ENCODE assay signal across 17 cellular contexts in genomic region chr19:38615007-38615581, GRCh38. TPM values are rescaled to one million over a fixed set of nuclear protein-coding genes. Genes with fewer than 3 reads are reported as not detected.
A peak's percentile ranks its signal among the peaks of the same experiment; 100 is the strongest.
DNase-seq lines count a peak whose midpoint lies in the region; ATAC-seq and TF ChIP-seq lines count a peak whose summit lies in the region.
"Had no signal": no experiment of that assay in that cellular context is flagged by ENCODE, and none has a peak within 500 bp of the region (broad histone marks: within the 10 kb centered on the region; RNA-seq: fewer than 3 reads in every experiment).

No MANE protein-coding gene starts in this region.

- H3K9me3 ChIP-seq in OCI-LY7 (ENCODE audit: low read length) = no peaks in the 10 kb centered on the region
- H3K9me3 ChIP-seq: SK-N-SH had no signal

- H3K27ac ChIP-seq in OCI-LY7 (ENCODE audit: low read depth, low read length, poor library complexity, severe bottlenecking) = no peak overlapping the region
- H3K27ac ChIP-seq: cardiac muscle cell, foreskin keratinocyte had no signal

- no peak for ATAC-seq in stimulated activated naive CD8-positive, alpha-beta T cell treated with anti-CD3 and anti-CD28 coated beads, Interleukin-15, amount 100 ng/mL, for 72 hours
- ATAC-seq: foreskin keratinocyte, HCT116 had no signal

- peak overlapping the region; percentile 78 for H3K4me2 ChIP-seq in OCI-LY7 (ENCODE audit: low read length)
- H3K4me2 ChIP-seq: SK-N-SH had no signal

- no peak overlapping the region for H2AFZ ChIP-seq in OCI-LY7 (ENCODE audit: low read length)

- H4K20me1 ChIP-seq in OCI-LY7 (ENCODE audit: insufficient read depth, low read length) = peaks cover 7% of the 10 kb centered on the region; the same call in 1 of the 2 replicates

- no peaks in the 10 kb centered on the region for H3K9me2 ChIP-seq in OCI-LY7 (ENCODE audit: insufficient read depth, low read length)
- H3K9me2 ChIP-seq: SK-N-SH had no signal

- peak overlapping the region; percentile 92 for H3K4me3 ChIP-seq in OCI-LY7 (ENCODE audit: low read depth, low read length, poor library complexity, severe bottlenecking)
- H3K4me3 ChIP-seq: cardiac muscle cell had no signal

- TSS peak; percentile 67 for BruUV-seq in OCI-LY7 (replicated peaks; lab: Mats Ljungman, UMichigan)

- intact Hi-C loops in OCI-LY7 (cut with micrococcal nuclease; ENCODE audit: unreplicated experiment) = loop anchor here (5.0 kb wide), 1 partner anchor 213 kb away; the partner anchor contains the start of gene FAM98C
- intact Hi-C loops in dendritic cell treated with granulocyte-macrophage colony-stimulating factor and Interleukin-4, amounts not matched to agents 40 ng/mL and 50 ng/mL, for 4 days (cut with micrococcal nuclease) = loop anchor here (10.0 kb wide), 1 partner anchor 50 kb away; no protein-coding TSS in a partner anchor

- H3K4me1 Mint-ChIP-seq in activated naive CD4-positive, alpha-beta T cell treated with anti-CD3 and anti-CD28 coated beads, Interleukin-2, amount 10 ng/mL, durations not matched to agents 7 days and 5 days = peaks cover 63% of the 10 kb centered on the region
- peaks cover 47% of the 10 kb centered on the region for H3K4me1 Mint-ChIP-seq in dendritic cell treated with granulocyte-macrophage colony-stimulating factor and Interleukin-4, amounts not matched to agents 40 ng/mL and 50 ng/mL, for 4 days (ENCODE audit: low read depth)
- H3K4me1 Mint-ChIP-seq in stimulated activated naive CD8-positive, alpha-beta T cell treated with anti-CD3 and anti-CD28 coated beads, Interleukin-15, amount 100 ng/mL, for 72 hours = peaks cover 53% of the 10 kb centered on the region

- H3K36me3 Mint-ChIP-seq in activated naive CD4-positive, alpha-beta T cell treated with anti-CD3 and anti-CD28 coated beads, Interleukin-2, amount 10 ng/mL, durations not matched to agents 7 days and 5 days = peaks cover 55% of the 10 kb centered on the region
- H3K36me3 Mint-ChIP-seq in dendritic cell treated with granulocyte-macrophage colony-stimulating factor and Interleukin-4, amounts not matched to agents 40 ng/mL and 50 ng/mL, for 4 days (ENCODE audit: low read depth) = peaks cover 66% of the 10 kb centered on the region

- H3K4me3 Mint-ChIP-seq in activated naive CD4-positive, alpha-beta T cell treated with anti-CD3 and anti-CD28 coated beads, Interleukin-2, amount 10 ng/mL, durations not matched to agents 7 days and 5 days = peak overlapping the region; percentile 56
- peak overlapping the region; percentile 24 for H3K4me3 Mint-ChIP-seq in dendritic cell treated with granulocyte-macrophage colony-stimulating factor and Interleukin-4, amounts not matched to agents 40 ng/mL and 50 ng/mL, for 4 days
- peak overlapping the region; percentile 27 to 68 for H3K4me3 Mint-ChIP-seq in stimulated activated naive CD8-positive, alpha-beta T cell treated with anti-CD3 and anti-CD28 coated beads, Interleukin-15, amount 100 ng/mL, for 72 hours

- peaks cover 54% of the 10 kb centered on the region for H3K36me3 ChIP-seq in OCI-LY7 (ENCODE audit: insufficient read depth, low read length)
- H3K36me3 ChIP-seq: cardiac muscle cell had no signal

- H3K79me2 ChIP-seq in OCI-LY7 (ENCODE audit: insufficient read depth, low read depth, low read length) = peaks cover 45% of the 10 kb centered on the region

- POLR2A ChIA-PET in OCI-LY7 (lab: Charles Lee) = interaction anchor here (0.6 kb wide), 1 partner anchor 59 kb away, joined by 3 read pairs; no protein-coding TSS in a partner anchor

- peak overlapping the region; percentile 78 for H3K27ac Mint-ChIP-seq in activated naive CD4-positive, alpha-beta T cell treated with anti-CD3 and anti-CD28 coated beads, Interleukin-2, amount 10 ng/mL, durations not matched to agents 7 days and 5 days
- peak overlapping the region; percentile 62 for H3K27ac Mint-ChIP-seq in dendritic cell treated with granulocyte-macrophage colony-stimulating factor and Interleukin-4, amounts not matched to agents 40 ng/mL and 50 ng/mL, for 4 days
- H3K27ac Mint-ChIP-seq in stimulated activated naive CD8-positive, alpha-beta T cell treated with anti-CD3 and anti-CD28 coated beads, Interleukin-15, amount 100 ng/mL, for 72 hours = peak overlapping the region; percentile 13 to 79

- peaks cover 33% of the 10 kb centered on the region for H3K4me1 ChIP-seq in OCI-LY7 (ENCODE audit: insufficient read depth, low read length, poor library complexity, severe bottlenecking)
- H3K4me1 ChIP-seq: foreskin keratinocyte had no signal

- CTCF ChIA-PET in activated naive CD4-positive, alpha-beta T cell treated with anti-CD3 and anti-CD28 coated beads, Interleukin-2, amount 10 ng/mL, durations not matched to agents 7 days and 5 days (lab: Charles Lee) = no interaction called here
- CTCF ChIA-PET in OCI-LY7 (lab: Charles Lee; ENCODE audit: unreplicated experiment) = no interaction called here

- no peaks in the 10 kb centered on the region for H3K27me3 Mint-ChIP-seq in activated naive CD4-positive, alpha-beta T cell treated with anti-CD3 and anti-CD28 coated beads, Interleukin-2, amount 10 ng/mL, durations not matched to agents 7 days and 5 days
- no peaks in the 10 kb centered on the region for H3K27me3 Mint-ChIP-seq in dendritic cell treated with granulocyte-macrophage colony-stimulating factor and Interleukin-4, amounts not matched to agents 40 ng/mL and 50 ng/mL, for 4 days
- no peaks in the 10 kb centered on the region for H3K27me3 Mint-ChIP-seq in stimulated activated naive CD8-positive, alpha-beta T cell treated with anti-CD3 and anti-CD28 coated beads, Interleukin-15, amount 100 ng/mL, for 72 hours

- no peaks in the 10 kb centered on the region for H3K9me3 Mint-ChIP-seq in activated naive CD4-positive, alpha-beta T cell treated with anti-CD3 and anti-CD28 coated beads, Interleukin-2, amount 10 ng/mL, durations not matched to agents 7 days and 5 days
- H3K9me3 Mint-ChIP-seq in dendritic cell treated with granulocyte-macrophage colony-stimulating factor and Interleukin-4, amounts not matched to agents 40 ng/mL and 50 ng/mL, for 4 days = no peaks in the 10 kb centered on the region
- H3K9me3 Mint-ChIP-seq in stimulated activated naive CD8-positive, alpha-beta T cell treated with anti-CD3 and anti-CD28 coated beads, Interleukin-15, amount 100 ng/mL, for 72 hours = no peaks in the 10 kb centered on the region

- no peak for DNase-seq in activated naive CD4-positive, alpha-beta T cell treated with anti-CD3 and anti-CD28 coated beads, Interleukin-2, amount 10 ng/mL, durations not matched to agents 7 days and 5 days
- DNase-seq in activated naive CD4-positive, alpha-beta T cell treated with anti-CD3 and anti-CD28 coated beads, Interleukin-2, amount 50 U/mL, for 16 hours = no peak
- no peak for DNase-seq in OCI-LY7 (ENCODE audit: low spot score)
- no peak for DNase-seq in stimulated activated naive CD8-positive, alpha-beta T cell treated with anti-CD3 and anti-CD28 coated beads, Interleukin-15, amount 100 ng/mL, for 72 hours
- DNase-seq in SIG-M5 (lab: John Stamatoyannopoulos, UW) = no peak
- DNase-seq in AML-193 (lab: John Stamatoyannopoulos, UW) = no peak
- DNase-seq in putamen (ENCODE audit: low spot score) = no peak
- DNase-seq: activated gamma-delta T cell; foreskin keratinocyte; NCI-H146; occipital lobe; SK-N-SH; stimulated activated naive CD4-positive, alpha-beta T cell had no signal

- no peak for TF ChIP-seq CTCF in OCI-LY7 (conservative IDR thresholded peaks at IDR 0.05; ENCODE audit: low read length)

RNA-seq across cellular contexts. Expression of gene MAP4K1, which starts 2.7 kb away (rescaled TPM):
- total RNA-seq in OCI-LY7 (2014; rRNA removed; shearing (Covaris generic)) = 102 and 108 TPM in 2 replicates
- 313 and 331 TPM in 2 replicates for total RNA-seq in OCI-LY7 (2022)
- total RNA-seq: lung microvascular endothelial cell had no signal

RNA-seq across cellular contexts. Expression of gene EIF3K, which starts 3.9 kb away (rescaled TPM):
- total RNA-seq in OCI-LY7 (2014; rRNA removed; shearing (Covaris generic)) = 321 and 325 TPM in 2 replicates
- total RNA-seq in OCI-LY7 (2022) = 353 and 364 TPM in 2 replicates

RNA-seq across cellular contexts. Expression of gene ACTN4, which starts 32.4 kb away (rescaled TPM):
- 86.8 and 96.9 TPM in 2 replicates for total RNA-seq in OCI-LY7 (2014; rRNA removed; shearing (Covaris generic))
- 147 and 178 TPM in 2 replicates for total RNA-seq in OCI-LY7 (2022)
